Comparison of ENCODE assay signal across 1 cellular context in genomic region chr4:38323141-38323634, GRCh38.
TF ChIP-seq lines count a peak whose summit lies in the region.

No MANE protein-coding gene starts in this region.

TF ChIP-seq in GM23338, 12 proteins besides CTCF, POLR2A, EP300 and RAD21 (continued from another document):
- TF ChIP-seq ZNF462 (CRISPR knock-in tag; IDR thresholded peaks at IDR 0.05) (no peak), NANOG (IDR thresholded peaks at IDR 0.05; ENCODE audit: borderline replicate concordance) (no peak)
